29 cellular contexts compared by ENCODE assay signal in genomic region chr12:112266473-112266872, GRCh38.
"Had no signal": no experiment of that assay in that cellular context is flagged by ENCODE, and none has a peak within 500 bp of the region (broad histone marks: within the 10 kb centered on the region; RNA-seq: fewer than 3 reads in every experiment).

No MANE protein-coding gene starts in this region.

- H3K4me3 Mint-ChIP-seq: stimulated activated effector memory CD8-positive, alpha-beta T cell treated with anti-CD3 and anti-CD28 coated beads, Interleukin-12 subunit alpha, Interleukin-12 subunit beta, amount 100 ng/mL, for 72 hours; stimulated activated memory B cell treated with anti-CD40 and anti-IgM and Interleukin-4, amounts not matched to agents 10 μg/mL and 1 μg/mL and 100 μg/mL, for 72 hours; stimulated activated naive B cell treated with anti-CD40 and anti-IgM and Interleukin-4, amounts not matched to agents 10 μg/mL and 1 μg/mL and 100 μg/mL, for 72 hours; stimulated activated naive CD8-positive, alpha-beta T cell treated with anti-CD3 and anti-CD28 coated beads, Interleukin-15, amount 100 ng/mL, for 72 hours; stimulated activated naive CD8-positive, alpha-beta T cell treated with anti-CD3 and anti-CD28 coated beads, Interleukin-15, Interleukin-2, amounts not matched to agents 100 ng/mL and 50 ng/mL, for 24 hours; type B pancreatic cell had no signal

- H3K4me1 Mint-ChIP-seq: stimulated activated effector memory CD8-positive, alpha-beta T cell treated with anti-CD3 and anti-CD28 coated beads, Interleukin-12 subunit alpha, Interleukin-12 subunit beta, amount 100 ng/mL, for 72 hours; stimulated activated memory B cell treated with anti-CD40 and anti-IgM and Interleukin-4, amounts not matched to agents 10 μg/mL and 1 μg/mL and 100 μg/mL, for 72 hours; stimulated activated naive B cell treated with anti-CD40 and anti-IgM and Interleukin-4, amounts not matched to agents 10 μg/mL and 1 μg/mL and 100 μg/mL, for 72 hours; stimulated activated naive CD8-positive, alpha-beta T cell treated with anti-CD3 and anti-CD28 coated beads, Interleukin-15, amount 100 ng/mL, for 72 hours had no signal

- H3K27ac Mint-ChIP-seq: stimulated activated effector memory CD8-positive, alpha-beta T cell treated with anti-CD3 and anti-CD28 coated beads, Interleukin-12 subunit alpha, Interleukin-12 subunit beta, amount 100 ng/mL, for 72 hours; stimulated activated memory B cell treated with anti-CD40 and anti-IgM and Interleukin-4, amounts not matched to agents 10 μg/mL and 1 μg/mL and 100 μg/mL, for 72 hours; stimulated activated naive B cell treated with anti-CD40 and anti-IgM and Interleukin-4, amounts not matched to agents 10 μg/mL and 1 μg/mL and 100 μg/mL, for 72 hours; stimulated activated naive CD8-positive, alpha-beta T cell treated with anti-CD3 and anti-CD28 coated beads, Interleukin-15, amount 100 ng/mL, for 72 hours; stimulated activated naive CD8-positive, alpha-beta T cell treated with anti-CD3 and anti-CD28 coated beads, Interleukin-15, Interleukin-2, amounts not matched to agents 100 ng/mL and 50 ng/mL, for 24 hours; type B pancreatic cell had no signal

- H3K27me3 Mint-ChIP-seq: stimulated activated memory B cell treated with anti-CD40 and anti-IgM and Interleukin-4, amounts not matched to agents 10 μg/mL and 1 μg/mL and 100 μg/mL, for 72 hours; stimulated activated naive B cell treated with anti-CD40 and anti-IgM and Interleukin-4, amounts not matched to agents 10 μg/mL and 1 μg/mL and 100 μg/mL, for 72 hours; stimulated activated naive CD8-positive, alpha-beta T cell treated with anti-CD3 and anti-CD28 coated beads, Interleukin-15, amount 100 ng/mL, for 72 hours; stimulated activated naive CD8-positive, alpha-beta T cell treated with anti-CD3 and anti-CD28 coated beads, Interleukin-15, Interleukin-2, amounts not matched to agents 100 ng/mL and 50 ng/mL, for 24 hours; type B pancreatic cell had no signal

- H3K4me1 ChIP-seq: stomach, suprapubic skin, testis, thyroid gland, tibial artery, tibial nerve, transverse colon, upper lobe of left lung, upper lobe of right lung, uterus, vagina had no signal

- H3K4me3 ChIP-seq: stomach, suprapubic skin, testis, thoracic aorta, thyroid gland, tibial artery, tibial nerve, transverse colon, upper lobe of left lung, upper lobe of right lung, uterus, vagina had no signal

- H3K9me3 ChIP-seq: stomach, suprapubic skin, testis, thoracic aorta, thyroid gland, tibial artery, tibial nerve, transverse colon, upper lobe of left lung, upper lobe of right lung, uterus, vagina had no signal

- H3K9me3 Mint-ChIP-seq: stimulated activated effector memory CD8-positive, alpha-beta T cell treated with anti-CD3 and anti-CD28 coated beads, Interleukin-12 subunit alpha, Interleukin-12 subunit beta, amount 100 ng/mL, for 72 hours; stimulated activated memory B cell treated with anti-CD40 and anti-IgM and Interleukin-4, amounts not matched to agents 10 μg/mL and 1 μg/mL and 100 μg/mL, for 72 hours; stimulated activated naive B cell treated with anti-CD40 and anti-IgM and Interleukin-4, amounts not matched to agents 10 μg/mL and 1 μg/mL and 100 μg/mL, for 72 hours; stimulated activated naive CD8-positive, alpha-beta T cell treated with anti-CD3 and anti-CD28 coated beads, Interleukin-15, amount 100 ng/mL, for 72 hours; stimulated activated naive CD8-positive, alpha-beta T cell treated with anti-CD3 and anti-CD28 coated beads, Interleukin-15, Interleukin-2, amounts not matched to agents 100 ng/mL and 50 ng/mL, for 24 hours; type B pancreatic cell had no signal

- DNase-seq: stimulated activated CD4-positive, alpha-beta T cell treated with anti-CD3 and anti-CD28 coated beads, Interleukin-2, amount 100 ng/mL, for 48 hours; stimulated activated CD4-positive, alpha-beta T cell treated with anti-CD3 and anti-CD28 coated beads, Interleukin-4, amount 100 ng/mL, for 1 hour; stimulated activated CD4-positive, alpha-beta T cell treated with anti-CD3 and anti-CD28 coated beads, Interleukin-4, amount 100 ng/mL, for 24 hours; stimulated activated CD4-positive, alpha-beta T cell treated with anti-CD3 and anti-CD28 coated beads, Interleukin-4, amount 100 ng/mL, for 4 hours; stimulated activated CD8-positive, alpha-beta memory T cell treated with anti-CD3 and anti-CD28 coated beads, Interleukin-4, amount 100 ng/mL, for 48 hours; stimulated activated naive B cell treated with anti-CD40 and anti-IgM and Interleukin-4, amounts not matched to agents 10 μg/mL and 1 μg/mL and 100 μg/mL, for 72 hours; stimulated activated naive CD4-positive, alpha-beta T cell; stimulated activated naive CD4-positive, alpha-beta T cell treated with Interleukin-2 at 50 U/mL for 16 hours; stimulated activated naive CD8-positive, alpha-beta T cell treated with anti-CD3 and anti-CD28 coated beads, Interleukin-15, amount 100 ng/mL, for 72 hours; stimulated activated naive CD8-positive, alpha-beta T cell treated with anti-CD3 and anti-CD28 coated beads, Interleukin-15, Interleukin-2, amounts not matched to agents 100 U/mL and 50 U/mL, for 24 hours; stomach; substantia nigra; testis; thyroid gland; tibial artery; transverse colon; trophoblast cell; upper lobe of right lung; uterus had no signal

- H3K27me3 ChIP-seq: stomach, suprapubic skin, testis, thyroid gland, tibial artery, tibial nerve, transverse colon, upper lobe of left lung, upper lobe of right lung, uterus, vagina had no signal

- H3K36me3 ChIP-seq: uterus had no signal

- FAIRE-seq: urothelium cell line had no signal

- ATAC-seq: stimulated activated effector memory CD8-positive, alpha-beta T cell treated with anti-CD3 and anti-CD28 coated beads, Interleukin-12 subunit alpha, Interleukin-12 subunit beta, amount 100 ng/mL, for 72 hours; stimulated activated memory B cell treated with anti-CD40 and anti-IgM and Interleukin-4, amounts not matched to agents 10 μg/mL and 1 μg/mL and 100 μg/mL, for 72 hours; stimulated activated naive B cell treated with anti-CD40 and anti-IgM and Interleukin-4, amounts not matched to agents 10 μg/mL and 1 μg/mL and 100 μg/mL, for 72 hours; stimulated activated naive CD8-positive, alpha-beta T cell treated with anti-CD3 and anti-CD28 coated beads, Interleukin-15, amount 100 ng/mL, for 72 hours; stimulated activated naive CD8-positive, alpha-beta T cell treated with anti-CD3 and anti-CD28 coated beads, Interleukin-15, Interleukin-2, amounts not matched to agents 100 U/mL and 50 U/mL, for 24 hours; upper lobe of right lung had no signal

- H3K27ac ChIP-seq: stomach, suprapubic skin, testis, thoracic aorta, thyroid gland, tibial artery, tibial nerve, transverse colon, upper lobe of left lung, upper lobe of right lung, uterus, vagina had no signal
